In the genomic region with DNA sequence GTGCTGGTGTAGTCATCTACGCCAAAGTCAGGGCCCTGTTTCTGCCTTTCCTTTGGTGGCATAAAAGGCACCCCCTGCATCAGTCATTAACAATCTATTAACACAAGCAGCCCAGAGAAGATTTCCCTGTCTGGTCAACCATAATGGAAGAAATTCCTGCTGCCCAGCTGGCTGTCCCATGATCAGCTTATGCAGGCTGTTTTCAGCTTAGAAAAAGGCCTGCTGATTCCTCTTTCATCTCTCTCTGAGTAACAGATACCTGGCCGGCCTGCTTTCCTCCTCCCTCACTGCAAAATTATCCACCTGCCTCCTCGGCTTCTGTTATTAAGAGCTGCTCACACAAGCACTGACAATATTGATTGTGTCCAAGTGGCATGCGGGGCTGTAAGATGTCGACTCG, we compare ENCODE assay signal across 28 cellular contexts.
"Had no signal": no experiment of that assay in that cellular context is flagged by ENCODE, and none has a peak within 500 bp of the region (broad histone marks: within the 10 kb centered on the region; RNA-seq: fewer than 3 reads in every experiment).

No MANE protein-coding gene starts in this region.

- H3K36me3 Mint-ChIP-seq: activated naive CD4-positive, alpha-beta T cell treated with anti-CD3 and anti-CD28 coated beads, Interleukin-2, amount 50 U/mL, for 24 hours had no signal

- H3K27ac ChIP-seq: breast epithelium, SJCRH30, VCaP had no signal

- H3K9me3 Mint-ChIP-seq: activated CD8-positive, alpha-beta T cell treated with anti-CD3 and anti-CD28 coated beads for 36 hours; activated naive CD4-positive, alpha-beta T cell treated with anti-CD3 and anti-CD28 coated beads, Interleukin-2, amount 50 U/mL, for 24 hours; activated T-cell treated with anti-CD3 and anti-CD28 coated beads, Interleukin-2, amount 50 U/mL, for 24 hours; activated T-helper 1 cell treated with anti-CD3 and anti-CD28 coated beads, Interleukin-12 subunit alpha, Interleukin-12 subunit beta, Interleukin-2, Interleukin-4 antibody, amounts not matched to agents 30 ng/mL and 10 ng/mL and 1 ng/mL, durations not matched to agents 14 hours and 24 hours and 36 hours had no signal

- H3K27ac Mint-ChIP-seq: activated CD8-positive, alpha-beta T cell treated with anti-CD3 and anti-CD28 coated beads for 36 hours; activated naive CD4-positive, alpha-beta T cell treated with anti-CD3 and anti-CD28 coated beads, Interleukin-2, amount 50 U/mL, for 24 hours; activated T-cell treated with anti-CD3 and anti-CD28 coated beads, Interleukin-2, amount 50 U/mL, for 24 hours; activated T-helper 1 cell treated with anti-CD3 and anti-CD28 coated beads, Interleukin-12 subunit alpha, Interleukin-12 subunit beta, Interleukin-2, Interleukin-4 antibody, amounts not matched to agents 30 ng/mL and 10 ng/mL and 1 ng/mL, durations not matched to agents 14 hours and 24 hours and 36 hours had no signal

- H3K4me1 ChIP-seq: breast epithelium had no signal

- H3K4me3 ChIP-seq: breast epithelium, SJCRH30 had no signal

- H3K9me2 ChIP-seq: SK-N-SH had no signal

- H3K27me3 ChIP-seq: breast epithelium, SJCRH30 had no signal

- H3K36me3 ChIP-seq: breast epithelium, SJCRH30 had no signal

- H3K9me3 ChIP-seq: SJCRH30, SK-N-SH had no signal

- H3K4me2 ChIP-seq: SK-N-SH had no signal

- H3K4me1 Mint-ChIP-seq: activated naive CD4-positive, alpha-beta T cell treated with anti-CD3 and anti-CD28 coated beads, Interleukin-2, amount 50 U/mL, for 24 hours had no signal

- H3K4me3 Mint-ChIP-seq: activated CD8-positive, alpha-beta T cell treated with anti-CD3 and anti-CD28 coated beads for 36 hours; activated naive CD4-positive, alpha-beta T cell treated with anti-CD3 and anti-CD28 coated beads, Interleukin-2, amount 50 U/mL, for 24 hours; activated T-cell treated with anti-CD3 and anti-CD28 coated beads, Interleukin-2, amount 50 U/mL, for 24 hours; activated T-helper 1 cell treated with anti-CD3 and anti-CD28 coated beads, Interleukin-12 subunit alpha, Interleukin-12 subunit beta, Interleukin-2, Interleukin-4 antibody, amounts not matched to agents 30 ng/mL and 10 ng/mL and 1 ng/mL, durations not matched to agents 14 hours and 24 hours and 36 hours had no signal

- DNase-seq: activated CD4-positive, alpha-beta T cell treated with anti-CD3 and anti-CD28 coated beads for 4 hours; activated CD8-positive, alpha-beta memory T cell treated with anti-CD3 and anti-CD28 coated beads, Interleukin-2, amount 50 U/mL, for 48 hours; activated CD8-positive, alpha-beta T cell treated with anti-CD3 and anti-CD28 coated beads for 36 hours; activated effector memory CD4-positive, alpha-beta T cell treated with Interleukin-2 at 50 U/mL for 16 hours; activated naive CD4-positive, alpha-beta T cell; activated T-cell treated with anti-CD3 and anti-CD28 coated beads, Interleukin-2, amount 50 U/mL, for 24 hours; aorta; caudate nucleus; KBM-7; NCI-H1048; NCI-H146; NCI-H187 treated with DMSO at 0.1 percent for 48 hours; NCI-H2081 treated with DMSO at 0.1 percent for 48 hours; NCI-H2171 treated with DMSO at 0.1 percent for 48 hours; NCI-H226; NCI-H526; NCI-H82; Right ventricle myocardium superior; RPMI8226; SJCRH30; SK-N-SH; T-helper 1 cell had no signal

- ATAC-seq: activated CD4-positive, CD25-positive, alpha-beta regulatory T cell treated with anti-CD3 and anti-CD28 coated beads, Interleukin-2, amount 50 U/mL, for 24 hours; activated CD8-positive, alpha-beta T cell treated with anti-CD3 and anti-CD28 coated beads for 36 hours; Panc1 had no signal
